Comparison of ENCODE assay signal across 10 cellular contexts in genomic region chr12:121782616-121782966, GRCh38. TPM values are rescaled to one million over a fixed set of nuclear protein-coding genes. Genes with fewer than 3 reads are reported as not detected.
A peak's percentile ranks its signal among the peaks of the same experiment; 100 is the strongest.
DNase-seq lines count a peak whose midpoint lies in the region; ATAC-seq, FAIRE-seq and TF ChIP-seq lines count a peak whose summit lies in the region.
"Had no signal": no experiment of that assay in that cellular context is flagged by ENCODE, and none has a peak within 500 bp of the region (broad histone marks: within the 10 kb centered on the region; RNA-seq: fewer than 3 reads in every experiment).

No MANE protein-coding gene starts in this region.

- H3K36me3 ChIP-seq in CD4-positive, alpha-beta memory T cell (ENCODE audit: insufficient read depth, low read length), result peaks cover 26% of the 10 kb centered on the region
- H3K36me3 ChIP-seq in GM12878 (ENCODE audit: control insufficient read depth in 2 of 2, insufficient read depth in 2 of 2, low read length in 1 of 2) (peaks cover 26 to 29% of the 10 kb centered on the region in 2 experiments), sigmoid colon (no peaks in the 10 kb centered on the region)

- H3K4me1 ChIP-seq in CD4-positive, alpha-beta memory T cell (ENCODE audit: insufficient read depth, low read length), result peaks cover 67% of the 10 kb centered on the region
- H3K4me1 ChIP-seq in GM12878 (ENCODE audit: control insufficient read depth, insufficient read depth, low read length) (peaks cover 63% of the 10 kb centered on the region), sigmoid colon (peaks cover 0 to 17% (median 14%) of the 10 kb centered on the region in 4 donors)

- no peak for TF ChIP-seq EP300 in GM12878 (IDR thresholded peaks at IDR 0.05; ENCODE audit: borderline replicate concordance in 1 of 2, control insufficient read depth in 1 of 2, low read depth in 2 of 2, low read length in 2 of 2)
- no peak for TF ChIP-seq EP300 in sigmoid colon (IDR thresholded peaks at IDR 0.05)

- H4K20me1 ChIP-seq in GM12878 (ENCODE audit: control insufficient read depth, insufficient read depth), result no peaks in the 10 kb centered on the region

- CTCF ChIA-PET in CD4-positive, alpha-beta memory T cell (lab: Charles Lee; ENCODE audit: partially characterized antibody), result interaction anchor here (1.1 to 17.7 kb wide), 7 partner anchors 9 to 86 kb away, joined by 3 to 559 read pairs (median 12); partner anchors contain the start of genes RHOF and TMEM120B
- CTCF ChIA-PET in GM12878 (lab: Yijun Ruan, JAX), result interaction anchor here (0.7 to 15.0 kb wide), 9 partner anchors 9 to 230 kb away, joined by 3 to 492 read pairs (median 5); partner anchors contain the start of genes RHOF and TMEM120B

- in situ Hi-C loops in GM12878 (cut with MboI), result no loop called here

- POLR2A ChIA-PET in CD4-positive, alpha-beta memory T cell (lab: Charles Lee; ENCODE audit: partially characterized antibody), result interaction anchor here (0.5 to 37.3 kb wide), 5 partner anchors 11 to 106 kb away, joined by 3 to 2727 read pairs (median 3); partner anchors contain the start of genes RHOF and SETD1B
- POLR2A ChIA-PET in GM12878 (lab: Charles Lee), result interaction anchor here (0.6 to 6.5 kb wide), 9 partner anchors 9 to 1154 kb away, joined by 3 to 114 read pairs (median 5); partner anchors contain the start of genes ORAI1, PSMD9, RHOF and SETD1B

- H3K36me3 Mint-ChIP-seq in CD4-positive, alpha-beta memory T cell, result peaks cover 36 to 65% of the 10 kb centered on the region in 2 donors

- H3K4me3 ChIP-seq in CD4-positive, alpha-beta memory T cell (ENCODE audit: low read length in 2 of 2), result peak overlapping the region in 1 of 2 donors; percentile 28
- H3K4me3 ChIP-seq in GM12878 (peak overlapping the region; percentile 41; the same call in 1 of the 2 replicates), sigmoid colon (no peak overlapping the region)

- RAD21 ChIA-PET in GM12878 (lab: Charles Lee; ENCODE audit: unreplicated experiment), result interaction anchor here (0.6 to 11.5 kb wide), 8 partner anchors 10 to 280 kb away, joined by 3 to 230 read pairs (median 4); partner anchors contain the start of genes PSMD9, RHOF and TMEM120B

- H3K27me3 Mint-ChIP-seq in CD4-positive, alpha-beta memory T cell, result no peaks in the 10 kb centered on the region

- TF ChIP-seq CTCF in GM12878 (IDR thresholded peaks at IDR 0.05 in 2 of 3, conservative IDR thresholded peaks at IDR 0.05 in 1 of 3; ENCODE audit: control insufficient read depth in 2 of 3, extremely low read depth in 1 of 3, insufficient read depth in 1 of 3, low read depth in 3 of 3, low read length in 3 of 3) (no peak), sigmoid colon (IDR thresholded peaks at IDR 0.05) (no peak)

- H3K27me3 ChIP-seq in CD4-positive, alpha-beta memory T cell (ENCODE audit: insufficient read depth, low read length), result no peaks in the 10 kb centered on the region
- H3K27me3 ChIP-seq in GM12878 (replicated peaks in 1 of 2; ENCODE audit: control insufficient read depth in 2 of 2, insufficient read depth in 2 of 2, low read length in 1 of 2), result no peaks in the 10 kb centered on the region
- H3K27me3 ChIP-seq in sigmoid colon, result no peaks in the 10 kb centered on the region

- DNase-seq in CD4-positive, alpha-beta memory T cell, result no peak
- DNase-seq in GM12878 (ENCODE audit: low read depth, low spot score) (no peak), sigmoid colon (no peak), foreskin melanocyte (no peak)
- DNase-seq: NCI-H1694 had no signal

- H3K27ac Mint-ChIP-seq in CD4-positive, alpha-beta memory T cell, result peak overlapping the region; percentile 89 to 99 (median 94)

- H3K9ac ChIP-seq in GM12878 (ENCODE audit: control insufficient read depth, insufficient read depth, low read length), result peak overlapping the region; percentile 63

- no TSS peak for BruUV-seq in GM12878 (replicated peaks; lab: Mats Ljungman, UMichigan)

- ATAC-seq in HG02884 (IDR thresholded peaks at IDR 0.05; ENCODE audit: unreplicated experiment) (peak; percentile 6), GM12878 (no peak; the same call in 2 of the 3 replicates), HG03520 (IDR thresholded peaks at IDR 0.05; ENCODE audit: unreplicated experiment) (no peak), GM19397 (IDR thresholded peaks at IDR 0.05; ENCODE audit: unreplicated experiment) (no peak), HG02885 (IDR thresholded peaks at IDR 0.05; ENCODE audit: poor library complexity, unreplicated experiment) (no peak)
- ATAC-seq: Right ventricle myocardium inferior had no signal

- no peaks in the 10 kb centered on the region for H3K9me3 ChIP-seq in CD4-positive, alpha-beta memory T cell (ENCODE audit: control insufficient read depth in 1 of 2, low read length in 2 of 2)
- no peaks in the 10 kb centered on the region for H3K9me3 ChIP-seq in GM12878 (replicated peaks; ENCODE audit: control insufficient read depth, insufficient read depth, low read length)
- H3K9me3 ChIP-seq in sigmoid colon, result no peaks in the 10 kb centered on the region

- peak overlapping the region; percentile 52 for H3K27ac ChIP-seq in CD4-positive, alpha-beta memory T cell (ENCODE audit: low read depth, low read length)
- H3K27ac ChIP-seq in GM12878 (ENCODE audit: control insufficient read depth, insufficient read depth) (peak overlapping the region; percentile 98), sigmoid colon (peak overlapping the region; percentile 56 to 78 (median 72))

- TF ChIP-seq POLR2A in GM12878 (IDR thresholded peaks at IDR 0.05; ENCODE audit: low read depth, low read length) (no peak), sigmoid colon (IDR thresholded peaks at IDR 0.05) (no peak)

- H3K4me2 ChIP-seq in GM12878 (ENCODE audit: control insufficient read depth, insufficient read depth), result peak overlapping the region; percentile 96

- H2AFZ ChIP-seq in GM12878 (ENCODE audit: control insufficient read depth, low read depth, low read length), result no peak overlapping the region

- 26% methylated on average over 2 of the region's 2 CpGs for WGBS in GM12878 (ENCODE audit: insufficient coverage, insufficient replicate concordance, low lambda C conversion rate, missing lambda C conversion rate)
- 76 to 80% methylated on average over 2 of the region's 2 CpGs for WGBS in sigmoid colon, 2 donors

- intact Hi-C loops in CD4-positive, alpha-beta memory T cell (cut with micrococcal nuclease), result no loop called here
- intact Hi-C loops in GM12878 (cut with micrococcal nuclease; ENCODE audit: unreplicated experiment) (loop anchor here (1.0 kb wide), 1 partner anchor 8 kb away; no protein-coding TSS in a partner anchor), sigmoid colon (cut with DNase I) (no loop called here)

- peaks cover 53% of the 10 kb centered on the region for H3K79me2 ChIP-seq in GM12878 (ENCODE audit: control insufficient read depth, insufficient read depth, low read length)

- H3K9me3 Mint-ChIP-seq in CD4-positive, alpha-beta memory T cell, result no peaks in the 10 kb centered on the region

- H3K4me1 Mint-ChIP-seq in CD4-positive, alpha-beta memory T cell, result peaks cover 42 to 79% (median 56%) of the 10 kb centered on the region in 4 donors

- peak overlapping the region in 7 of 8 donors; percentile 68 to 87 (median 77) for H3K4me3 Mint-ChIP-seq in CD4-positive, alpha-beta memory T cell

- no peak for TF ChIP-seq RAD21 in GM12878 (IDR thresholded peaks at IDR 0.05; ENCODE audit: insufficient read depth, low read depth, low read length)

- SMC1A ChIA-PET in GM12878 (lab: Charles Lee; ENCODE audit: uncharacterized antibody, unreplicated experiment), result interaction anchor here (0.6 to 3.0 kb wide), 8 partner anchors 9 to 231 kb away, joined by 3 to 94 read pairs (median 6); partner anchors contain the start of genes RHOF and SETD1B

- FAIRE-seq in GM12878 (lab: Jason Lieb, UNC), result peak; percentile 23

RNA-seq across cellular contexts. Expression of gene RHOF, which starts 10.9 kb away (rescaled TPM):
- 100 to 1,000 TPM; 137 to 138 TPM for total RNA-seq in CD4-positive, alpha-beta memory T cell
- 100 to 1,000 TPM in 1 of 2 donors, 10 to 100 TPM in 1; 72.6 to 106 TPM for polyA plus RNA-seq in CD4-positive, alpha-beta memory T cell
- 111 and 129 TPM in 2 replicates for total RNA-seq in GM12878 (2013; cell fraction: nucleolus; rRNA removed)
- total RNA-seq in GM12878 (2014; rRNA removed), result 58.0 and 58.8 TPM in 2 replicates
- 32.8 and 32.9 TPM in 2 replicates for total RNA-seq in GM12878 (2014; rRNA removed; fragmentation: Illumina TruSeq; extraction: Trizol)
- total RNA-seq in GM12878 (2021), result 72.8 and 78.7 TPM in 2 replicates
- polyA plus RNA-seq in GM12878 (2011; ENCODE audit: low read depth), result 11.6 TPM
- 25.4 and 40.8 TPM in 2 replicates for polyA plus RNA-seq in GM12878 (2011; rRNA removed)
- 71.0 and 80.5 TPM in 2 replicates for polyA plus RNA-seq in GM12878 (2011; cell fraction: cytosol; rRNA removed)
- 76.9 and 97.7 TPM in 2 replicates for polyA plus RNA-seq in GM12878 (2011; cell fraction: nucleus; rRNA removed)
- polyA plus RNA-seq in GM12878 (2012), result 38.5 and 51.6 TPM in 2 replicates
- 28.5 and 36.5 TPM in 2 replicates for polyA plus RNA-seq in GM12878 (2014; fragmentation: Illumina TruSeq; extraction: Trizol)
- polyA plus RNA-seq in GM12878 (2014; fragmentation: Nextera tagmentation; extraction: Ambion mirVana), result 1 to 10 TPM; 6.1 to 6.4 TPM
- 66.1 and 75.8 TPM in 2 replicates for polyA plus RNA-seq in GM12878 (2014; rRNA removed)
- polyA plus RNA-seq in GM12878 (2016; fragmentation: Nextera tagmentation; extraction: Ambion mirVana), result 10 to 100 TPM; 38.9 to 40.5 TPM
- polyA minus RNA-seq in GM12878 (2011; rRNA and poly(A)+ RNA removed), result 45.1 and 66.7 TPM in 2 replicates
- 58.2 and 58.8 TPM in 2 replicates for polyA minus RNA-seq in GM12878 (2011; cell fraction: cytosol; rRNA and poly(A)+ RNA removed)
- polyA minus RNA-seq in GM12878 (2011; cell fraction: nucleus; rRNA and poly(A)+ RNA removed), result 35.3 and 53.2 TPM in 2 replicates
- 10 to 100 TPM in 1 of 4 donors, 1 to 10 TPM in 3; 7.6 to 15.0 (median 8.1) TPM for total RNA-seq in sigmoid colon
- 100 to 1,000 TPM in 1 of 3 donors, 10 to 100 TPM in 2; 35.4 to 132 (median 48.9) TPM for polyA plus RNA-seq in sigmoid colon

RNA-seq across cellular contexts. Expression of gene SETD1B, which starts 21.2 kb away (rescaled TPM):
- total RNA-seq in CD4-positive, alpha-beta memory T cell, result 10 to 100 TPM; 67.1 to 69.3 TPM
- polyA plus RNA-seq in CD4-positive, alpha-beta memory T cell, result 1 to 10 TPM in 1 of 2 donors, under 1 TPM in 1; 0.13 to 3.3 TPM
- 8.1 and 10.1 TPM in 2 replicates for total RNA-seq in GM12878 (2013; cell fraction: nucleolus; rRNA removed)
- total RNA-seq in GM12878 (2014; rRNA removed), result 1.8 and 2.1 TPM in 2 replicates
- 1.3 TPM in 2 replicates for total RNA-seq in GM12878 (2014; rRNA removed; fragmentation: Illumina TruSeq; extraction: Trizol)
- total RNA-seq in GM12878 (2021), result 15.5 and 17.3 TPM in 2 replicates
- 2.0 TPM for polyA plus RNA-seq in GM12878 (2011; ENCODE audit: low read depth)
- polyA plus RNA-seq in GM12878 (2011; rRNA removed), result 0.27 and 0.50 TPM in 2 replicates
- 0.67 and 0.76 TPM in 2 replicates for polyA plus RNA-seq in GM12878 (2011; cell fraction: cytosol; rRNA removed)
- 3.1 and 6.2 TPM in 2 replicates for polyA plus RNA-seq in GM12878 (2011; cell fraction: nucleus; rRNA removed)
- polyA plus RNA-seq in GM12878 (2012), result 4.3 and 5.9 TPM in 2 replicates
- polyA plus RNA-seq in GM12878 (2014; fragmentation: Illumina TruSeq; extraction: Trizol), result 1.7 and 3.6 TPM in 2 replicates
- 1 to 10 TPM in 1 of 2 experiments, under 1 TPM in 1; 0.53 to 1.7 TPM for polyA plus RNA-seq in GM12878 (2014; fragmentation: Nextera tagmentation; extraction: Ambion mirVana)
- 4.9 and 7.5 TPM in 2 replicates for polyA plus RNA-seq in GM12878 (2014; rRNA removed)
- 1 to 10 TPM; 1.2 to 1.5 TPM for polyA plus RNA-seq in GM12878 (2016; fragmentation: Nextera tagmentation; extraction: Ambion mirVana)
- 1.3 and 1.4 TPM in 2 replicates for polyA minus RNA-seq in GM12878 (2011; rRNA and poly(A)+ RNA removed)
- 2.3 and 3.3 TPM in 2 replicates for polyA minus RNA-seq in GM12878 (2011; cell fraction: cytosol; rRNA and poly(A)+ RNA removed)
- polyA minus RNA-seq in GM12878 (2011; cell fraction: nucleus; rRNA and poly(A)+ RNA removed), result 1.6 and 3.5 TPM in 2 replicates
- total RNA-seq in sigmoid colon, result 10 to 100 TPM in 2 of 4 donors, 1 to 10 TPM in 2; 7.6 to 16.9 (median 11.4) TPM
- polyA plus RNA-seq in sigmoid colon, result 10 to 100 TPM in 1 of 3 donors, 1 to 10 TPM in 2; 2.4 to 16.0 (median 3.0) TPM
